Comparison of ENCODE assay signal across 1 cellular context in the genomic region with DNA sequence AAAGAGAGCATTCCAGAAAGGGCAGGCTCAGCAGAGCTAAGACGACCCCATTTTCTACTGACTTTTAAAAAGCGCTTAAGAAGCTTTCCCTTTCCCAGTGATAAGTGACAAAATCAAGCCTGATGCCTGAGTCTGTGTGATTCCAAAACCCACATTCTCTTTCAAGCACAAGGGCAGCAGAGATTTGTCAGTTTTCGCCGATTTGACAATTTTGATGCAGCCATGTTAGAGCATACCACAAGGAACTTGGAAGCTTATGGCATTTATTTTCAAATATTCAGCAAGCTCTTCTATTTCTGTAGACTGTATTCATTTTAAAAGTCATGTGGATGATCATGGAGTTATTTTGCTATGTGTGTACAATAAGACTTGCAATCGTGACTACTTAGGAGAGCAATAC.
TF ChIP-seq lines count a peak whose summit lies in the region.

No MANE protein-coding gene starts in this region.

TF ChIP-seq in HepG2, 621 proteins besides CTCF, POLR2A, EP300 and RAD21 (continued from another document):
- TF ChIP-seq, protein P1, sequence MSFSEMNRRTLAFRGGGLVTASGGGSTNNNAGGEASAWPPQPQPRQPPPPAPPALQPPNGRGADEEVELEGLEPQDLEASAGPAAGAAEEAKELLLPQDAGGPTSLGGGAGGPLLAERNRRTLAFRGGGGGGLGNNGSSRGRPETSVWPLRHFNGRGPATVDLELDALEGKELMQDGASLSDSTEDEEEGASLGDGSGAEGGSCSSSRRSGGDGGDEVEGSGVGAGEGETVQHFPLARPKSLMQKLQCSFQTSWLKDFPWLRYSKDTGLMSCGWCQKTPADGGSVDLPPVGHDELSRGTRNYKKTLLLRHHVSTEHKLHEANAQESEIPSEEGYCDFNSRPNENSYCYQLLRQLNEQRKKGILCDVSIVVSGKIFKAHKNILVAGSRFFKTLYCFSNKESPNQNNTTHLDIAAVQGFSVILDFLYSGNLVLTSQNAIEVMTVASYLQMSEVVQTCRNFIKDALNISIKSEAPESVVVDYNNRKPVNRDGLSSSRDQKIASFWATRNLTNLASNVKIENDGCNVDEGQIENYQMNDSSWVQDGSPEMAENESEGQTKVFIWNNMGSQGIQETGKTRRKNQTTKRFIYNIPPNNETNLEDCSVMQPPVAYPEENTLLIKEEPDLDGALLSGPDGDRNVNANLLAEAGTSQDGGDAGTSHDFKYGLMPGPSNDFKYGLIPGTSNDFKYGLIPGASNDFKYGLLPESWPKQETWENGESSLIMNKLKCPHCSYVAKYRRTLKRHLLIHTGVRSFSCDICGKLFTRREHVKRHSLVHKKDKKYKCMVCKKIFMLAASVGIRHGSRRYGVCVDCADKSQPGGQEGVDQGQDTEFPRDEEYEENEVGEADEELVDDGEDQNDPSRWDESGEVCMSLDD (CRISPR knock-in tag; IDR thresholded peaks at IDR 0.05; ENCODE audit: borderline replicate concordance) = no peak
- no peak for TF ChIP-seq ZNF230 (CRISPR knock-in tag; IDR thresholded peaks at IDR 0.05)
- no peak for TF ChIP-seq ZNF883 (CRISPR knock-in tag; IDR thresholded peaks at IDR 0.05; ENCODE audit: not compliant biosample characterization)
- TF ChIP-seq, protein P2, sequence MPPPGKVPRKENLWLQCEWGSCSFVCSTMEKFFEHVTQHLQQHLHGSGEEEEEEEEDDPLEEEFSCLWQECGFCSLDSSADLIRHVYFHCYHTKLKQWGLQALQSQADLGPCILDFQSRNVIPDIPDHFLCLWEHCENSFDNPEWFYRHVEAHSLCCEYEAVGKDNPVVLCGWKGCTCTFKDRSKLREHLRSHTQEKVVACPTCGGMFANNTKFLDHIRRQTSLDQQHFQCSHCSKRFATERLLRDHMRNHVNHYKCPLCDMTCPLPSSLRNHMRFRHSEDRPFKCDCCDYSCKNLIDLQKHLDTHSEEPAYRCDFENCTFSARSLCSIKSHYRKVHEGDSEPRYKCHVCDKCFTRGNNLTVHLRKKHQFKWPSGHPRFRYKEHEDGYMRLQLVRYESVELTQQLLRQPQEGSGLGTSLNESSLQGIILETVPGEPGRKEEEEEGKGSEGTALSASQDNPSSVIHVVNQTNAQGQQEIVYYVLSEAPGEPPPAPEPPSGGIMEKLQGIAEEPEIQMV (CRISPR knock-in tag; IDR thresholded peaks at IDR 0.05; ENCODE audit: low read depth) = no peak
- TF ChIP-seq MAFF (IDR thresholded peaks at IDR 0.05; ENCODE audit: low read depth, low read length) = peak; percentile 41; the same call in 1 of the 2 replicates
- TF ChIP-seq REXO4 (CRISPR knock-in tag; IDR thresholded peaks at IDR 0.05; ENCODE audit: borderline replicate concordance) = no peak
